ENCODE assay signal across 10 cellular contexts in genomic region chr10:74917481-74918077, GRCh38.
DNase-seq lines count a peak whose midpoint lies in the region; ATAC-seq and TF ChIP-seq lines count a peak whose summit lies in the region.
"Had no signal": no experiment of that assay in that cellular context is flagged by ENCODE, and none has a peak within 500 bp of the region (broad histone marks: within the 10 kb centered on the region; RNA-seq: fewer than 3 reads in every experiment).

No MANE protein-coding gene starts in this region.

- peak; percentile 64 for ATAC-seq in left lobe of liver

- H3K4me3 ChIP-seq in cardiac fibroblast (replicated peaks in 1 of 2; ENCODE audit: low read depth in 2 of 2, low read length in 2 of 2) = no peak overlapping the region
- H3K4me3 ChIP-seq: transverse colon had no signal

- peaks cover 11% of the 10 kb centered on the region for H3K9me3 Mint-ChIP-seq in activated T-helper 2 cell treated with anti-CD3 and anti-CD28 coated beads, Interferon-gamma antibody, Interleukin-2, Interleukin-4, amounts not matched to agents 10 μg/mL and 5 μg/mL and 100 μg/mL, durations not matched to agents 14 hours and 24 hours and 36 hours

- H3K27ac Mint-ChIP-seq in activated T-helper 2 cell treated with anti-CD3 and anti-CD28 coated beads, Interferon-gamma antibody, Interleukin-2, Interleukin-4, amounts not matched to agents 10 μg/mL and 5 μg/mL and 100 μg/mL, durations not matched to agents 14 hours and 24 hours and 36 hours = no peak overlapping the region

- H3K4me1 Mint-ChIP-seq in activated T-helper 2 cell treated with anti-CD3 and anti-CD28 coated beads, Interferon-gamma antibody, Interleukin-2, Interleukin-4, amounts not matched to agents 10 μg/mL and 5 μg/mL and 100 μg/mL, durations not matched to agents 14 hours and 24 hours and 36 hours (ENCODE audit: low read depth) = peaks cover 24% of the 10 kb centered on the region

- peaks cover 18% of the 10 kb centered on the region for H3K36me3 Mint-ChIP-seq in activated T-helper 2 cell treated with anti-CD3 and anti-CD28 coated beads, Interferon-gamma antibody, Interleukin-2, Interleukin-4, amounts not matched to agents 10 μg/mL and 5 μg/mL and 100 μg/mL, durations not matched to agents 14 hours and 24 hours and 36 hours (ENCODE audit: low read depth)

- no peaks in the 10 kb centered on the region for H3K27me3 Mint-ChIP-seq in activated T-helper 2 cell treated with anti-CD3 and anti-CD28 coated beads, Interferon-gamma antibody, Interleukin-2, Interleukin-4, amounts not matched to agents 10 μg/mL and 5 μg/mL and 100 μg/mL, durations not matched to agents 14 hours and 24 hours and 36 hours (ENCODE audit: low read depth)

- no peak overlapping the region for H3K4me3 Mint-ChIP-seq in activated T-helper 2 cell treated with anti-CD3 and anti-CD28 coated beads, Interferon-gamma antibody, Interleukin-2, Interleukin-4, amounts not matched to agents 10 μg/mL and 5 μg/mL and 100 μg/mL, durations not matched to agents 14 hours and 24 hours and 36 hours (ENCODE audit: low read depth)

- in situ Hi-C loops in Caki2 (cut with HindIII; ENCODE audit: low pct_unique_long_range_greater_than_20kb, low sequenced_read_pairs) = no loop called here

- intact Hi-C loops in activated T-helper 2 cell treated with anti-CD3 and anti-CD28 coated beads, Interferon-gamma antibody, Interleukin-2, Interleukin-4, amounts not matched to agents 10 μg/mL and 5 μg/mL and 100 μg/mL, durations not matched to agents 14 hours and 24 hours and 36 hours (cut with micrococcal nuclease) = no loop called here

- TF ChIP-seq CTCF in cardiac fibroblast (IDR thresholded peaks at IDR 0.05; ENCODE audit: low read depth, low read length) = no peak

- peak; percentile 94 for DNase-seq in Caki2 (ENCODE audit: low read depth)
- peak; percentile 84 for DNase-seq in M059J (ENCODE audit: low read depth)
- peak; percentile 61 to 88 for DNase-seq in cardiac fibroblast (ENCODE audit: low read depth in 2 of 2)
- DNase-seq in left lobe of liver (ENCODE audit: low spot score) = no peak
- DNase-seq in DMS79 treated with DMSO at 0.1 percent for 48 hours (lab: John Stamatoyannopoulos, UW) = no peak
- DNase-seq in NCI-H1930 (lab: John Stamatoyannopoulos, UW) = no peak
- DNase-seq in MV-4-11 (lab: John Stamatoyannopoulos, UW) = no peak
- DNase-seq in activated T-helper 2 cell treated with anti-CD3 and anti-CD28 coated beads, Interferon-gamma antibody, Interleukin-2, Interleukin-4, amounts not matched to agents 10 μg/mL and 5 μg/mL and 100 μg/mL, durations not matched to agents 14 hours and 24 hours and 36 hours (ENCODE audit: low spot score) = no peak
- DNase-seq: H7, transverse colon had no signal

Comparison
In these comparisons a context has a peak if more than half of its experiments do, and no peak if none do; other contexts are left out.
1. DNase-seq: peak in Caki2 (single experiment), M059J (single experiment) and cardiac fibroblast (2 of 2); none in left lobe of liver (single experiment), DMS79 treated with DMSO at 0.1 percent for 48 hours (single experiment), NCI-H1930 (0 of 2), MV-4-11 (single experiment) and activated T-helper 2 cell treated with anti-CD3 and anti-CD28 coated beads, Interferon-gamma antibody, Interleukin-2, Interleukin-4, amounts not matched to agents 10 μg/mL and 5 μg/mL and 100 μg/mL, durations not matched to agents 14 hours and 24 hours and 36 hours (single experiment).